Comparison of ENCODE assay signal across 9 cellular contexts in the genomic region with DNA sequence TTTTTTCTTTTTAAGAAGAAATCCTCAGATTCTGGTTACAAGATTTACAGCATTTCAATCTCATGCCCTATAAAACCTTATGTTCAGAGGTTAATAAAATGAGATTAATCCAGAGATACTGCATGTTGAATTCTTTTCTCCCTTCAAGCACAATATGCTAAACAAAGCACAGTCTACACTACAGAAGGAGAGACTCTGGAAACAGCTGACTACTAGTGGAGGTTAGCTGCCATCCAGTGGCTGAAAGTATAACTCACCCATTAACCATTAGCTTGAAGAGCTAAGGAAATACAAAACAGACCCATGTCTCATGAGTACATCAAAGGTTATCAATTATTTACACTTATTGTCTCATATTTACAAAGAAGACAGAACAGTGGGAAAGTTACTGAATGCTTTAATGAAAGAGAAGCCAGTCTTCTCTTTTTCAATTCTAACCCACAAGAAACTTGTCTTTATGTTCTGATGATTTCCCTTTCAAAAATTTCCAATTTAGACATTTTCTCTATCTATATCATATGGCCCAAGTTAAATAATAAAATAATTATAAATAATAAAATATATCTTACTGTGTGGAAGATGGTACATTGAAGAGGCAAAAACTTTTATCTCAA. TPM values are rescaled to one million over a fixed set of nuclear protein-coding genes. Genes with fewer than 3 reads are reported as not detected.
DNase-seq lines count a peak whose midpoint lies in the region; ATAC-seq and TF ChIP-seq lines count a peak whose summit lies in the region.
"Had no signal": no experiment of that assay in that cellular context is flagged by ENCODE, and none has a peak within 500 bp of the region (broad histone marks: within the 10 kb centered on the region; RNA-seq: fewer than 3 reads in every experiment).

No MANE protein-coding gene starts in this region.

- H3K9me3 Mint-ChIP-seq in type B pancreatic cell, result no peaks in the 10 kb centered on the region

- H3K4me1 Mint-ChIP-seq in type B pancreatic cell (ENCODE audit: unreplicated experiment), result no peaks in the 10 kb centered on the region
- H3K4me1 Mint-ChIP-seq: activated B cell treated with CpG ODN at 0.5 μM for 24 hours had no signal

- H3K27me3 Mint-ChIP-seq in type B pancreatic cell, result no peaks in the 10 kb centered on the region

- no peak overlapping the region for H3K4me3 Mint-ChIP-seq in type B pancreatic cell
- H3K4me3 Mint-ChIP-seq: activated B cell treated with CpG ODN at 0.5 μM for 24 hours had no signal

- peak; percentile 87 for TF ChIP-seq CTCF in type B pancreatic cell (conservative IDR thresholded peaks at IDR 0.05)

- H3K27ac Mint-ChIP-seq in type B pancreatic cell, result no peak overlapping the region
- H3K27ac Mint-ChIP-seq: activated B cell treated with CpG ODN at 0.5 μM for 24 hours had no signal

- ATAC-seq in GM19351 (IDR thresholded peaks at IDR 0.05; ENCODE audit: unreplicated experiment), result peak; percentile 97
- peak; percentile 92 for ATAC-seq in HG03280 (IDR thresholded peaks at IDR 0.05; ENCODE audit: unreplicated experiment)

- no peaks in the 10 kb centered on the region for H3K36me3 Mint-ChIP-seq in type B pancreatic cell

- DNase-seq in DMS 273 treated with DMSO at 0.1 percent for 48 hours (lab: John Stamatoyannopoulos, UW) (peak; percentile 56), NCI-H2171 treated with DMSO at 0.1 percent for 48 hours (lab: John Stamatoyannopoulos, UW) (peak; percentile 91), amniotic epithelial cell (ENCODE audit: low read depth) (peak; percentile 56), iPS-NIHi7 (ENCODE audit: extremely low spot score) (peak; percentile 62), type B pancreatic cell (ENCODE audit: extremely low spot score, unreplicated experiment) (no peak)
- DNase-seq in activated naive CD4-positive, alpha-beta T cell (lab: John Stamatoyannopoulos, UW), result no peak
- DNase-seq: activated B cell treated with CpG ODN at 0.5 μM for 24 hours had no signal

RNA-seq across cellular contexts. Expression of gene DNAH5, which starts 12.7 kb away (rescaled TPM):
- 0.43 and 1.2 TPM in 2 replicates for total RNA-seq in type B pancreatic cell (ENCODE audit: low replicate concordance)
- total RNA-seq: activated B cell treated with CpG ODN at 0.5 μM for 24 hours had no signal

Comparison
In these comparisons a context has a peak if more than half of its experiments do, and no peak if none do; other contexts are left out.
1. DNase-seq: peak in DMS 273 treated with DMSO at 0.1 percent for 48 hours (single experiment), NCI-H2171 treated with DMSO at 0.1 percent for 48 hours (single experiment), amniotic epithelial cell (single experiment) and iPS-NIHi7 (single experiment); none in type B pancreatic cell (single experiment) and activated naive CD4-positive, alpha-beta T cell (0 of 4).